Comparison of ENCODE assay signal across 2 cellular contexts in the genomic region with DNA sequence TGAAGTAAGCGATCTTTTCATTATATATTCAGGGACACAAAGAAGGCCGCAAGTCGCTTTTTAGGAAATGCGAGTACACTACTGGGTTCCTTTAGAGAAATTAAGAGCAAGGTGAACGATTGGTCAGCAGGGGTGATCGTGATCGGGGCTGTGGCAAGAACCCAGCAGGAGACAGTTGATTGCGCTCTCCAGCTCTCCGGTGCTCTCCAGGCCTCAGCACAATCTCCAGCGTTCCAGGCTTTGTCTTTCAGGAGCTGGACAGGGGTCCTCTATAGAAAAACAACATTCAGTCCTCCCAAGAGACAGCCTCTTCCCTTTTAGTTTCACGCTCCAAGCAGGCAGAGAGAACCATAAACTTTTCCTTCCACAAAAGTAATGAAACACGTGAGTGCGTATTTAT.
TF ChIP-seq lines count a peak whose summit lies in the region.

No MANE protein-coding gene starts in this region.

TF ChIP-seq in HEK293, 187 proteins besides CTCF, POLR2A, EP300 and RAD21:
- TF ChIP-seq ZNF776 (tag by site-specific recombination; IDR thresholded peaks at IDR 0.05; ENCODE audit: borderline replicate concordance) (no peak), ZNF530 (tag by site-specific recombination; IDR thresholded peaks at IDR 0.05; ENCODE audit: low read depth) (no peak), REST (tag by site-specific recombination; IDR thresholded peaks at IDR 0.05) (peak; percentile 93), SCRT2 (tag by site-specific recombination; IDR thresholded peaks at IDR 0.05) (0 out of 2 replicates have a peak, but pooled peaks have one; percentile 38), ZIC2 (tag by site-specific recombination; IDR thresholded peaks at IDR 0.05) (peak; percentile 22; the same call in 1 of the 2 replicates)

TF ChIP-seq in K562, 482 proteins besides CTCF, POLR2A, EP300 and RAD21:
- TF ChIP-seq, protein P1, sequence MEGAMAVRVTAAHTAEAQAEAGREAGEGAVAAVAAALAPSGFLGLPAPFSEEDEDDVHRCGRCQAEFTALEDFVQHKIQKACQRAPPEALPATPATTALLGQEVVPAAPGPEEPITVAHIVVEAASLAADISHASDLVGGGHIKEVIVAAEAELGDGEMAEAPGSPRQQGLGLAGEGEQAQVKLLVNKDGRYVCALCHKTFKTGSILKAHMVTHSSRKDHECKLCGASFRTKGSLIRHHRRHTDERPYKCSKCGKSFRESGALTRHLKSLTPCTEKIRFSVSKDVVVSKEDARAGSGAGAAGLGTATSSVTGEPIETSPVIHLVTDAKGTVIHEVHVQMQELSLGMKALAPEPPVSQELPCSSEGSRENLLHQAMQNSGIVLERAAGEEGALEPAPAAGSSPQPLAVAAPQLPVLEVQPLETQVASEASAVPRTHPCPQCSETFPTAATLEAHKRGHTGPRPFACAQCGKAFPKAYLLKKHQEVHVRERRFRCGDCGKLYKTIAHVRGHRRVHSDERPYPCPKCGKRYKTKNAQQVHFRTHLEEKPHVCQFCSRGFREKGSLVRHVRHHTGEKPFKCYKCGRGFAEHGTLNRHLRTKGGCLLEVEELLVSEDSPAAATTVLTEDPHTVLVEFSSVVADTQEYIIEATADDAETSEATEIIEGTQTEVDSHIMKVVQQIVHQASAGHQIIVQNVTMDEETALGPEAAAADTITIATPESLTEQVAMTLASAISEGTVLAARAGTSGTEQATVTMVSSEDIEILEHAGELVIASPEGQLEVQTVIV (CRISPR knock-in tag; IDR thresholded peaks at IDR 0.05; ENCODE audit: borderline replicate concordance) = no peak
- TF ChIP-seq FOXJ2 (tag; IDR thresholded peaks at IDR 0.05) (no peak), CBX8 (IDR thresholded peaks at IDR 0.05; ENCODE audit: borderline replicate concordance, extremely low read depth, low read depth, low read length, poor library complexity, severe bottlenecking) (no peak), ZNF217 (CRISPR knock-in tag; IDR thresholded peaks at IDR 0.05) (no peak), FIP1L1 (IDR thresholded peaks at IDR 0.05; ENCODE audit: low read depth, low read length, poor library complexity, severe bottlenecking) (no peak), KDM5B (IDR thresholded peaks at IDR 0.05; ENCODE audit: insufficient replicate concordance, low read depth, low read length) (no peak), EHMT2 (IDR thresholded peaks at IDR 0.05) (0 out of 2 replicates have a peak, but pooled peaks have one; percentile 29), REST (CRISPR knock-in tag; IDR thresholded peaks at IDR 0.05; ENCODE audit: low read depth) (peak; percentile 47; the same call in 1 of the 2 replicates), E2F8 (IDR thresholded peaks at IDR 0.05; ENCODE audit: low read depth, partially characterized antibody) (no peak)
- TF ChIP-seq, protein P2, sequence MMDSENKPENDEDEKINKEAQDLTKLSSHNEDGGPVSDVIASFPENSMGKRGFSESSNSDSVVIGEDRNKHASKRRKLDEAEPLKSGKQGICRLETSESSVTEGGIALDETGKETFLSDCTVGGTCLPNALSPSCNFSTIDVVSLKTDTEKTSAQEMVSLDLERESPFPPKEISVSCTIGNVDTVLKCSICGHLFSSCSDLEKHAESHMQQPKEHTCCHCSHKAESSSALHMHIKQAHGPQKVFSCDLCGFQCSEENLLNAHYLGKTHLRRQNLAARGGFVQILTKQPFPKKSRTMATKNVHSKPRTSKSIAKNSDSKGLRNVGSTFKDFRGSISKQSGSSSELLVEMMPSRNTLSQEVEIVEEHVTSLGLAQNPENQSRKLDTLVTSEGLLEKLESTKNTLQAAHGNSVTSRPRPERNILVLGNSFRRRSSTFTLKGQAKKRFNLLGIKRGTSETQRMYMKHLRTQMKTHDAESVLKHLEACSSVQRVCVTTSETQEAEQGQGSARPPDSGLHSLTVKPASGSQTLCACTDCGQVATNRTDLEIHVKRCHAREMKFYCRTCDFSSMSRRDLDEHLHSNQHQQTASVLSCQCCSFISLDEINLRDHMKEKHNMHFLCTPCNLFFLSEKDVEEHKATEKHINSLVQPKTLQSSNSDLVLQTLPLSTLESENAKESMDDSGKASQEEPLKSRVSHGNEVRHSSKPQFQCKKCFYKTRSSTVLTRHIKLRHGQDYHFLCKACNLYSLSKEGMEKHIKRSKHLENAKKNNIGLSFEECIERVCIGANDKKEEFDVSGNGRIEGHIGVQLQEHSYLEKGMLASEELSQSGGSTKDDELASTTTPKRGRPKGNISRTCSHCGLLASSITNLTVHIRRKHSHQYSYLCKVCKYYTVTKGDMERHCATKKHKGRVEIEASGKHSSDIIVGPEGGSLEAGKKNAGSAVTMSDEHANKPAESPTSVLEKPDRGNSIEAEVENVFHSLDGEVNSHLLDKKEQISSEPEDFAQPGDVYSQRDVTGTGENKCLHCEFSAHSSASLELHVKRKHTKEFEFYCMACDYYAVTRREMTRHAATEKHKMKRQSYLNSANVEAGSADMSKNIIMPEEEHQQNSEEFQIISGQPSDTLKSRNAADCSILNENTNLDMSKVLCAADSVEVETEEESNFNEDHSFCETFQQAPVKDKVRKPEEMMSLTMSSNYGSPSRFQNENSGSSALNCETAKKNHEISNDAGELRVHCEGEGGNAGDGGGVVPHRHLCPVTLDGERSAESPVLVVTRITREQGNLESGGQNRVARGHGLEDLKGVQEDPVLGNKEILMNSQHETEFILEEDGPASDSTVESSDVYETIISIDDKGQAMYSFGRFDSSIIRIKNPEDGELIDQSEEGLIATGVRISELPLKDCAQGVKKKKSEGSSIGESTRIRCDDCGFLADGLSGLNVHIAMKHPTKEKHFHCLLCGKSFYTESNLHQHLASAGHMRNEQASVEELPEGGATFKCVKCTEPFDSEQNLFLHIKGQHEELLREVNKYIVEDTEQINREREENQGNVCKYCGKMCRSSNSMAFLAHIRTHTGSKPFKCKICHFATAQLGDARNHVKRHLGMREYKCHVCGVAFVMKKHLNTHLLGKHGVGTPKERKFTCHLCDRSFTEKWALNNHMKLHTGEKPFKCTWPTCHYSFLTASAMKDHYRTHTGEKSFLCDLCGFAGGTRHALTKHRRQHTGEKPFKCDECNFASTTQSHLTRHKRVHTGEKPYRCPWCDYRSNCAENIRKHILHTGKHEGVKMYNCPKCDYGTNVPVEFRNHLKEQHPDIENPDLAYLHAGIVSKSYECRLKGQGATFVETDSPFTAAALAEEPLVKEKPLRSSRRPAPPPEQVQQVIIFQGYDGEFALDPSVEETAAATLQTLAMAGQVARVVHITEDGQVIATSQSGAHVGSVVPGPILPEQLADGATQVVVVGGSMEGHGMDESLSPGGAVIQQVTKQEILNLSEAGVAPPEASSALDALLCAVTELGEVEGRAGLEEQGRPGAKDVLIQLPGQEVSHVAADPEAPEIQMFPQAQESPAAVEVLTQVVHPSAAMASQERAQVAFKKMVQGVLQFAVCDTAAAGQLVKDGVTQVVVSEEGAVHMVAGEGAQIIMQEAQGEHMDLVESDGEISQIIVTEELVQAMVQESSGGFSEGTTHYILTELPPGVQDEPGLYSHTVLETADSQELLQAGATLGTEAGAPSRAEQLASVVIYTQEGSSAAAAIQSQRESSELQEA (IDR thresholded peaks at IDR 0.05; ENCODE audit: low read depth) = no peak
TF ChIP-seq in K562: peak in this region for 2.
